ENCODE assay signal across 2 cellular contexts in genomic region chr2:57656198-57656597, GRCh38.
TF ChIP-seq lines count a peak whose summit lies in the region.

No MANE protein-coding gene starts in this region.

TF ChIP-seq in IMR-90, 13 proteins besides CTCF, POLR2A, EP300 and RAD21:
- TF ChIP-seq USF2 (IDR thresholded peaks at IDR 0.05; ENCODE audit: low read depth, low read length) (no peak), MAFK (IDR thresholded peaks at IDR 0.05; ENCODE audit: low read depth, low read length) (peak; percentile 42; the same call in 1 of the 2 replicates)

TF ChIP-seq in K562, 482 proteins besides CTCF, POLR2A, EP300 and RAD21 (continued from another document):
- TF ChIP-seq MBD1 (CRISPR knock-in tag; IDR thresholded peaks at IDR 0.05) = no peak
- TF ChIP-seq NFE2L1 (tag; IDR thresholded peaks at IDR 0.05; ENCODE audit: borderline replicate concordance, low read depth) = no peak
- TF ChIP-seq ADNP (tag; IDR thresholded peaks at IDR 0.05) = no peak
- no peak for TF ChIP-seq JUN (IDR thresholded peaks at IDR 0.05; ENCODE audit: borderline replicate concordance, low read depth, low read length)
- no peak for TF ChIP-seq JUN (CRISPR knock-in tag; IDR thresholded peaks at IDR 0.05; ENCODE audit: borderline replicate concordance)
- TF ChIP-seq ZNF316 (IDR thresholded peaks at IDR 0.05) = peak; percentile 61; the same call in 1 of the 2 replicates
- TF ChIP-seq ZNF780A (CRISPR knock-in tag; IDR thresholded peaks at IDR 0.05) = no peak
- TF ChIP-seq ZKSCAN8 (CRISPR knock-in tag; IDR thresholded peaks at IDR 0.05) = no peak
- no peak for TF ChIP-seq ZNF57 (CRISPR knock-in tag; IDR thresholded peaks at IDR 0.05)
- no peak for TF ChIP-seq KAT7 (CRISPR knock-in tag; IDR thresholded peaks at IDR 0.05; ENCODE audit: borderline replicate concordance)
- no peak for TF ChIP-seq SMARCB1 (IDR thresholded peaks at IDR 0.05; ENCODE audit: insufficient read length, low read depth)
- TF ChIP-seq RCOR1 (IDR thresholded peaks at IDR 0.05; ENCODE audit: borderline replicate concordance in 1 of 2, low read depth in 2 of 2, low read length in 2 of 2) = no peak
- no peak for TF ChIP-seq ZNF23 (CRISPR knock-in tag; IDR thresholded peaks at IDR 0.05)
- no peak for TF ChIP-seq ZNF143 (CRISPR knock-in tag; IDR thresholded peaks at IDR 0.05)
- no peak for TF ChIP-seq ZNF232 (CRISPR knock-in tag; IDR thresholded peaks at IDR 0.05)
